Comparison of ENCODE assay signal across 1 cellular context in genomic region chr18:58631301-58631700, GRCh38.
TF ChIP-seq lines count a peak whose summit lies in the region.

No MANE protein-coding gene starts in this region.

TF ChIP-seq in H1, 55 proteins besides CTCF, POLR2A, EP300 and RAD21:
- TF ChIP-seq GTF2F1 (IDR thresholded peaks at IDR 0.05; ENCODE audit: borderline replicate concordance, low read depth, low read length) (no peak), SP1 (IDR thresholded peaks at IDR 0.05; ENCODE audit: low read depth, low read length) (no peak), ATF3 (IDR thresholded peaks at IDR 0.05; ENCODE audit: insufficient read depth, low read depth, low read length) (no peak), MAX (IDR thresholded peaks at IDR 0.05) (no peak), TAF7 (optimal IDR thresholded peaks at IDR 0.05; ENCODE audit: borderline replicate concordance, low read depth, low read length) (no peak), EZH2 (IDR thresholded peaks at IDR 0.05; ENCODE audit: low read depth, low read length, severe bottlenecking) (no peak), CHD1 (IDR thresholded peaks at IDR 0.05; ENCODE audit: low read depth, low read length) (no peak), EGR1 (IDR thresholded peaks at IDR 0.05; ENCODE audit: borderline replicate concordance, low read depth, low read length) (no peak), FOSL1 (IDR thresholded peaks at IDR 0.05; ENCODE audit: insufficient read depth, low read depth, low read length) (no peak), NRF1 (IDR thresholded peaks at IDR 0.05; ENCODE audit: low read depth, low read length) (no peak), RFX5 (IDR thresholded peaks at IDR 0.05; ENCODE audit: borderline replicate concordance, low read depth, low read length) (no peak), ASH2L (IDR thresholded peaks at IDR 0.05; ENCODE audit: low read length) (no peak), SIRT6 (IDR thresholded peaks at IDR 0.05; ENCODE audit: low read length) (no peak), CTBP2 (IDR thresholded peaks at IDR 0.05; ENCODE audit: borderline replicate concordance, insufficient read depth, insufficient read length, low read length) (no peak), SP4 (IDR thresholded peaks at IDR 0.05; ENCODE audit: low read length) (no peak)
- TF ChIP-seq, protein P1, sequence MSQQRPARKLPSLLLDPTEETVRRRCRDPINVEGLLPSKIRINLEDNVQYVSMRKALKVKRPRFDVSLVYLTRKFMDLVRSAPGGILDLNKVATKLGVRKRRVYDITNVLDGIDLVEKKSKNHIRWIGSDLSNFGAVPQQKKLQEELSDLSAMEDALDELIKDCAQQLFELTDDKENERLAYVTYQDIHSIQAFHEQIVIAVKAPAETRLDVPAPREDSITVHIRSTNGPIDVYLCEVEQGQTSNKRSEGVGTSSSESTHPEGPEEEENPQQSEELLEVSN (IDR thresholded peaks at IDR 0.05) = no peak
